In the genomic region with DNA sequence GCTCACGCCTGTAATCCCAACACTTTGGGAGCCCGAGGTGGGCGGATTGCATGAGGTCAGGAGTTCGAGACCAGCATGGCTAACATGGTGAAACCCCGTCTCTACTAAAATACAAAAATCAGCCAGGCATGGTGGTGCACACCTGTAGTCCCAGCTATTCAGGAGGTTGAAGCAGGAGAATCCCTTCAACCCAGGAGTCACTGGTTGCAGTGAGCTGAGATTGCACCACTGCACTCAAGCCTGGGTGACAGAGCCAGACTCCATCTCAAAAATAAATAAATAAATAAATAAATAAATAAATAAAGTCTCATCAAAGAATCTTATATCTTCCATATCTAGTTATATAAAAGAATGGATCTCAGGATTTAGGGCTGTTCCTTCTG, we compare ENCODE assay signal across 1 cellular context.
A peak's percentile ranks its signal among the peaks of the same experiment; 100 is the strongest.
TF ChIP-seq lines count a peak whose summit lies in the region.

No MANE protein-coding gene starts in this region.

TF ChIP-seq in HEK293, 187 proteins besides CTCF, POLR2A, EP300 and RAD21 (continued from another document):
- TF ChIP-seq ZNF529 (tag by site-specific recombination; IDR thresholded peaks at IDR 0.05; ENCODE audit: insufficient replicate concordance): peak; percentile 67
- TF ChIP-seq ZNF223 (tag by site-specific recombination; IDR thresholded peaks at IDR 0.05): peak; percentile 60; the same call in 1 of the 2 replicates
- TF ChIP-seq ZFP37 (tag by site-specific recombination; IDR thresholded peaks at IDR 0.05): 0 out of 2 replicates have a peak, but pooled peaks have one; percentile 45
- TF ChIP-seq ZNF266 (tag by site-specific recombination; IDR thresholded peaks at IDR 0.05; ENCODE audit: low read depth): peak; percentile 84
- peak; percentile 9; the same call in 1 of the 2 replicates for TF ChIP-seq ZNF10 (tag by site-specific recombination; IDR thresholded peaks at IDR 0.05)
- TF ChIP-seq SCRT2 (tag by site-specific recombination; IDR thresholded peaks at IDR 0.05): peak; percentile 27
- TF ChIP-seq ZNF138 (tag by site-specific recombination; IDR thresholded peaks at IDR 0.05; ENCODE audit: borderline replicate concordance): 0 out of 2 replicates have a peak, but pooled peaks have one; percentile 73
- peak; percentile 72 for TF ChIP-seq ZFHX2 (tag by site-specific recombination; conservative IDR thresholded peaks at IDR 0.05)
- TF ChIP-seq ZNF560 (tag by site-specific recombination; IDR thresholded peaks at IDR 0.05; ENCODE audit: borderline replicate concordance): peak; percentile 81
- TF ChIP-seq ZBTB21 (tag by site-specific recombination; IDR thresholded peaks at IDR 0.05): peak; percentile 54
- TF ChIP-seq YY2 (tag by site-specific recombination; IDR thresholded peaks at IDR 0.05): peak; percentile 43; the same call in 1 of the 2 replicates
- TF ChIP-seq SCRT1 (tag by site-specific recombination; IDR thresholded peaks at IDR 0.05; ENCODE audit: borderline replicate concordance): 0 out of 2 replicates have a peak, but pooled peaks have one; percentile 39
- TF ChIP-seq ZXDB (tag by site-specific recombination; IDR thresholded peaks at IDR 0.05): peak; percentile 65
- TF ChIP-seq ZNF335 (tag by site-specific recombination; conservative IDR thresholded peaks at IDR 0.05): peak; percentile 74; the same call in 1 of the 2 replicates
- peak; percentile 51 for TF ChIP-seq EGR2 (tag by site-specific recombination; IDR thresholded peaks at IDR 0.05; ENCODE audit: low read depth)
- TF ChIP-seq KLF9 (tag by site-specific recombination; IDR thresholded peaks at IDR 0.05; ENCODE audit: low read depth): peak; percentile 43; the same call in 1 of the 2 replicates
- TF ChIP-seq ZNF302 (tag by site-specific recombination; IDR thresholded peaks at IDR 0.05; ENCODE audit: low read depth): 0 out of 2 replicates have a peak, but pooled peaks have one; percentile 52
- peak; percentile 82 for TF ChIP-seq ZNF140 (tag by site-specific recombination; IDR thresholded peaks at IDR 0.05)
- TF ChIP-seq, protein P1, sequence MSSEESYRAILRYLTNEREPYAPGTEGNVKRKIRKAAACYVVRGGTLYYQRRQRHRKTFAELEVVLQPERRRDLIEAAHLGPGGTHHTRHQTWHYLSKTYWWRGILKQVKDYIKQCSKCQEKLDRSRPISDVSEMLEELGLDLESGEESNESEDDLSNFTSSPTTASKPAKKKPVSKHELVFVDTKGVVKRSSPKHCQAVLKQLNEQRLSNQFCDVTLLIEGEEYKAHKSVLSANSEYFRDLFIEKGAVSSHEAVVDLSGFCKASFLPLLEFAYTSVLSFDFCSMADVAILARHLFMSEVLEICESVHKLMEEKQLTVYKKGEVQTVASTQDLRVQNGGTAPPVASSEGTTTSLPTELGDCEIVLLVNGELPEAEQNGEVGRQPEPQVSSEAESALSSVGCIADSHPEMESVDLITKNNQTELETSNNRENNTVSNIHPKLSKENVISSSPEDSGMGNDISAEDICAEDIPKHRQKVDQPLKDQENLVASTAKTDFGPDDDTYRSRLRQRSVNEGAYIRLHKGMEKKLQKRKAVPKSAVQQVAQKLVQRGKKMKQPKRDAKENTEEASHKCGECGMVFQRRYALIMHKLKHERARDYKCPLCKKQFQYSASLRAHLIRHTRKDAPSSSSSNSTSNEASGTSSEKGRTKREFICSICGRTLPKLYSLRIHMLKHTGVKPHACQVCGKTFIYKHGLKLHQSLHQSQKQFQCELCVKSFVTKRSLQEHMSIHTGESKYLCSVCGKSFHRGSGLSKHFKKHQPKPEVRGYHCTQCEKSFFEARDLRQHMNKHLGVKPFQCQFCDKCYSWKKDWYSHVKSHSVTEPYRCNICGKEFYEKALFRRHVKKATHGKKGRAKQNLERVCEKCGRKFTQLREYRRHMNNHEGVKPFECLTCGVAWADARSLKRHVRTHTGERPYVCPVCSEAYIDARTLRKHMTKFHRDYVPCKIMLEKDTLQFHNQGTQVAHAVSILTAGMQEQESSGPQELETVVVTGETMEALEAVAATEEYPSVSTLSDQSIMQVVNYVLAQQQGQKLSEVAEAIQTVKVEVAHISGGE (tag by site-specific recombination; conservative IDR thresholded peaks at IDR 0.05; ENCODE audit: low read depth): peak; percentile 72
- peak; percentile 62; the same call in 1 of the 2 replicates for TF ChIP-seq REST (tag by site-specific recombination; IDR thresholded peaks at IDR 0.05)
- peak; percentile 31; the same call in 1 of the 2 replicates for TF ChIP-seq SP3 (tag by site-specific recombination; IDR thresholded peaks at IDR 0.05)
- peak; percentile 54; the same call in 1 of the 2 replicates for TF ChIP-seq MYNN (tag by site-specific recombination; IDR thresholded peaks at IDR 0.05; ENCODE audit: borderline replicate concordance)
- TF ChIP-seq GLI2 (tag by site-specific recombination; IDR thresholded peaks at IDR 0.05; ENCODE audit: borderline replicate concordance, low read depth): peak; percentile 33; the same call in 1 of the 2 replicates
- TF ChIP-seq ZNF623 (tag by site-specific recombination; IDR thresholded peaks at IDR 0.05): peak; percentile 81
- TF ChIP-seq ZNF501 (tag by site-specific recombination; IDR thresholded peaks at IDR 0.05): peak; percentile 42; the same call in 1 of the 2 replicates
- TF ChIP-seq ZNF404 (tag by site-specific recombination; IDR thresholded peaks at IDR 0.05): peak; percentile 74; the same call in 1 of the 2 replicates
- TF ChIP-seq MZF1 (tag by site-specific recombination; IDR thresholded peaks at IDR 0.05; ENCODE audit: borderline replicate concordance): peak; percentile 18; the same call in 1 of the 2 replicates
- peak; percentile 83 for TF ChIP-seq ZNF426 (tag by site-specific recombination; IDR thresholded peaks at IDR 0.05)
- peak; percentile 72 for TF ChIP-seq ZNF510 (tag by site-specific recombination; IDR thresholded peaks at IDR 0.05; ENCODE audit: insufficient replicate concordance)
- peak; percentile 51; the same call in 1 of the 2 replicates for TF ChIP-seq ZNF629 (tag by site-specific recombination; IDR thresholded peaks at IDR 0.05)
- TF ChIP-seq KLF1 (tag by site-specific recombination; IDR thresholded peaks at IDR 0.05): peak; percentile 42; the same call in 1 of the 2 replicates
- peak; percentile 95 for TF ChIP-seq ZNF394 (tag by site-specific recombination; IDR thresholded peaks at IDR 0.05; ENCODE audit: borderline replicate concordance)
- peak; percentile 40; the same call in 1 of the 2 replicates for TF ChIP-seq ZBTB1 (tag by site-specific recombination; IDR thresholded peaks at IDR 0.05)
- TF ChIP-seq, protein P2, sequence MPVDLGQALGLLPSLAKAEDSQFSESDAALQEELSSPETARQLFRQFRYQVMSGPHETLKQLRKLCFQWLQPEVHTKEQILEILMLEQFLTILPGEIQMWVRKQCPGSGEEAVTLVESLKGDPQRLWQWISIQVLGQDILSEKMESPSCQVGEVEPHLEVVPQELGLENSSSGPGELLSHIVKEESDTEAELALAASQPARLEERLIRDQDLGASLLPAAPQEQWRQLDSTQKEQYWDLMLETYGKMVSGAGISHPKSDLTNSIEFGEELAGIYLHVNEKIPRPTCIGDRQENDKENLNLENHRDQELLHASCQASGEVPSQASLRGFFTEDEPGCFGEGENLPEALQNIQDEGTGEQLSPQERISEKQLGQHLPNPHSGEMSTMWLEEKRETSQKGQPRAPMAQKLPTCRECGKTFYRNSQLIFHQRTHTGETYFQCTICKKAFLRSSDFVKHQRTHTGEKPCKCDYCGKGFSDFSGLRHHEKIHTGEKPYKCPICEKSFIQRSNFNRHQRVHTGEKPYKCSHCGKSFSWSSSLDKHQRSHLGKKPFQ (tag by site-specific recombination; IDR thresholded peaks at IDR 0.05): peak; percentile 48; the same call in 1 of the 2 replicates
- peak; percentile 86 for TF ChIP-seq ZNF558 (tag by site-specific recombination; IDR thresholded peaks at IDR 0.05)
- peak; percentile 52; the same call in 1 of the 2 replicates for TF ChIP-seq GFI1B (tag by site-specific recombination; IDR thresholded peaks at IDR 0.05)
- peak; percentile 75 for TF ChIP-seq ZNF24 (tag by site-specific recombination; IDR thresholded peaks at IDR 0.05)
- peak; percentile 61; the same call in 1 of the 2 replicates for TF ChIP-seq ZNF354C (tag by site-specific recombination; IDR thresholded peaks at IDR 0.05; ENCODE audit: borderline replicate concordance, low read depth)
- TF ChIP-seq ZNF518A (tag by site-specific recombination; conservative IDR thresholded peaks at IDR 0.05; ENCODE audit: low read depth): peak; percentile 90
- peak; percentile 71 for TF ChIP-seq ZBTB8A (tag by site-specific recombination; IDR thresholded peaks at IDR 0.05)
- TF ChIP-seq RBAK (tag by site-specific recombination; IDR thresholded peaks at IDR 0.05): peak; percentile 71; the same call in 1 of the 2 replicates
- 0 out of 2 replicates have a peak, but pooled peaks have one; percentile 54 for TF ChIP-seq ZNF292 (tag by site-specific recombination; IDR thresholded peaks at IDR 0.05; ENCODE audit: borderline replicate concordance, low read depth)
- TF ChIP-seq ZNF433 (tag by site-specific recombination; IDR thresholded peaks at IDR 0.05; ENCODE audit: low read depth): peak; percentile 94
TF ChIP-seq in HEK293: peak in this region for 49; not testable (repeated sequence) for 138.
